In genomic region chr2:200966770-200967169, GRCh38 we compare ENCODE assay signal across 9 cellular contexts. TPM values are rescaled to one million over a fixed set of nuclear protein-coding genes. Genes with fewer than 3 reads are reported as not detected.
DNase-seq lines count a peak whose midpoint lies in the region; ATAC-seq and TF ChIP-seq lines count a peak whose summit lies in the region.
"Had no signal": no experiment of that assay in that cellular context is flagged by ENCODE, and none has a peak within 500 bp of the region (broad histone marks: within the 10 kb centered on the region; RNA-seq: fewer than 3 reads in every experiment).

No MANE protein-coding gene starts in this region.

- DNase-seq in COLO829 (ENCODE audit: low spot score) (peak; percentile 76), H9 (no peak), SK-MEL-5 (ENCODE audit: low read depth, low spot score) (peak; percentile 64), lung microvascular endothelial cell (ENCODE audit: low read depth in 2 of 2) (peak; percentile 19 to 77), NCI-H146 (lab: John Stamatoyannopoulos, UW) (no peak), putamen (ENCODE audit: low spot score) (no peak)
- no peak for DNase-seq in stimulated activated naive CD4-positive, alpha-beta T cell treated with Interleukin-2 at 50 U/mL for 16 hours (lab: John Stamatoyannopoulos, UW)

- H2BK20ac ChIP-seq in H9 (ENCODE audit: low read depth, low read length, poor library complexity, severe bottlenecking), result no peak overlapping the region

- no peaks in the 10 kb centered on the region for H3K9me3 Mint-ChIP-seq in H9
- H3K9me3 Mint-ChIP-seq: T-helper 1 cell treated with Interleukin-12 subunit alpha and Interleukin-12 subunit beta and Interleukin-4 antibody, amounts not matched to agents 30 μg/mL and 1 μg/mL, for 36 hours had no signal

- H3T11ph ChIP-seq in H9 (ENCODE audit: low read length), result no peak overlapping the region

- in situ Hi-C loops in SK-MEL-5 (cut with HindIII; ENCODE audit: low pct_unique_long_range_greater_than_20kb, low sequenced_read_pairs), result no loop called here

- no peak overlapping the region for H4K91ac ChIP-seq in H9 (ENCODE audit: insufficient read length, low read depth, low read length)

- no peak overlapping the region for H3K4ac ChIP-seq in H9 (ENCODE audit: low read depth, low read length)

- no peak overlapping the region for H3K23ac ChIP-seq in H9 (ENCODE audit: insufficient read length, low read depth, low read length)

- H3K79me1 ChIP-seq in H9 (ENCODE audit: insufficient read depth, low read depth, low read length, poor library complexity, severe bottlenecking), result no peaks in the 10 kb centered on the region

- peaks cover 2% of the 10 kb centered on the region; the same call in 1 of the 2 replicates for H3K79me2 ChIP-seq in H9 (ENCODE audit: insufficient read depth, low read length)

- H2AFZ ChIP-seq in H9 (ENCODE audit: low read length), result no peak overlapping the region

- no CpG with 5 or more reads among the region's 4 CpGs for WGBS in H9 (ENCODE audit: extremely low coverage, insufficient read length, low lambda C conversion rate)

- no peak overlapping the region; a peak in 1 of 5 replicates for H3K4me3 Mint-ChIP-seq in H9
- H3K4me3 Mint-ChIP-seq: T-helper 1 cell treated with Interleukin-12 subunit alpha and Interleukin-12 subunit beta and Interleukin-4 antibody, amounts not matched to agents 30 μg/mL and 1 μg/mL, for 36 hours had no signal

- no peak overlapping the region for H2AK5ac ChIP-seq in H9 (ENCODE audit: insufficient read length, low read length)

- TF ChIP-seq CTCF in H9 (conservative IDR thresholded peaks at IDR 0.05), result no peak

- peaks cover 4% of the 10 kb centered on the region for H3K23me2 ChIP-seq in H9 (ENCODE audit: insufficient read length, low read depth, low read length, poor library complexity, severe bottlenecking)

- no peak overlapping the region for H2BK120ac ChIP-seq in H9 (ENCODE audit: low read depth, low read length, poor library complexity, severe bottlenecking)

- H3K27me3 ChIP-seq in H9 (ENCODE audit: insufficient read depth, low read length), result no peaks in the 10 kb centered on the region

- H3K18ac ChIP-seq in H9 (ENCODE audit: insufficient read length, low read depth, low read length), result no peak overlapping the region

- no peaks in the 10 kb centered on the region for H3K27me3 Mint-ChIP-seq in H9 (ENCODE audit: low read depth)

- no peak overlapping the region for H3K4me2 ChIP-seq in H9 (ENCODE audit: insufficient read depth, insufficient read length, low read length)

- no peak overlapping the region for H3K56ac ChIP-seq in H9 (ENCODE audit: insufficient read length, low read depth, low read length)

- H3K36me3 Mint-ChIP-seq in H9 (ENCODE audit: insufficient read depth in 1 of 3, low read depth in 3 of 3), result peaks cover 0 to 7% (median 2%) of the 10 kb centered on the region in 3 experiments; a peak in 3 of 7 replicates

- H4K20me1 ChIP-seq in H9 (ENCODE audit: control insufficient read depth, insufficient read depth, insufficient read length), result no peaks in the 10 kb centered on the region

- H4K5ac ChIP-seq in H9 (ENCODE audit: insufficient read length, low read depth, low read length), result no peak overlapping the region

- peaks cover 2% of the 10 kb centered on the region; the same call in 1 of the 2 replicates for H3K4me1 ChIP-seq in H9 (ENCODE audit: insufficient read depth, low read length)

- H2BK5ac ChIP-seq in H9 (ENCODE audit: insufficient read length, low read length), result no peak overlapping the region

- no peak overlapping the region for H3K27ac ChIP-seq in H9 (ENCODE audit: insufficient read length, low read depth, low read length)

- peaks cover 26 to 30% of the 10 kb centered on the region in 2 experiments for H3K4me1 Mint-ChIP-seq in H9

- H4K8ac ChIP-seq in H9 (replicated peaks; ENCODE audit: insufficient read length, low read depth, low read length), result no peak overlapping the region

- H3K14ac ChIP-seq in H9 (ENCODE audit: insufficient read depth, low read length), result no peak overlapping the region

- ATAC-seq in HG02642 (IDR thresholded peaks at IDR 0.05; ENCODE audit: poor library complexity, unreplicated experiment), result no peak

- H3K9ac ChIP-seq in H9 (ENCODE audit: extremely low read depth, insufficient read length, low read length), result no peak overlapping the region

- H2BK15ac ChIP-seq in H9 (ENCODE audit: low read depth, low read length), result no peak overlapping the region

- no peak overlapping the region for H2BK12ac ChIP-seq in H9 (ENCODE audit: insufficient read length, low read depth, low read length)

- H3K27ac Mint-ChIP-seq in H9, result peak overlapping the region in 2 of 3 experiments; percentile 2 to 9; a peak in 2 of 7 replicates
- H3K27ac Mint-ChIP-seq: T-helper 1 cell treated with Interleukin-12 subunit alpha and Interleukin-12 subunit beta and Interleukin-4 antibody, amounts not matched to agents 30 μg/mL and 1 μg/mL, for 36 hours had no signal

- no peaks in the 10 kb centered on the region for H3K9me3 ChIP-seq in H9 (ENCODE audit: control insufficient read depth, low read depth, low read length)

RNA-seq across cellular contexts. Expression of gene ORC2, which starts 3.3 kb away (rescaled TPM):
- total RNA-seq in H9 (2021) (61.8 and 65.2 TPM in 2 replicates), lung microvascular endothelial cell (13.9 and 16.9 TPM in 2 replicates)
- 10.9 and 12.0 TPM in 2 replicates for total RNA-seq in SK-MEL-5 (2014; rRNA removed; shearing (Covaris generic))
- 6.4 and 9.3 TPM in 2 replicates for polyA plus RNA-seq in SK-MEL-5 (2015; cell fraction: cytosol; rRNA removed)
- polyA plus RNA-seq in SK-MEL-5 (2015; cell fraction: nucleus; rRNA removed), result 68.8 and 97.4 TPM in 2 replicates

Comparison
In these comparisons a context has a peak if more than half of its experiments do, and no peak if none do; other contexts are left out.
1. DNase-seq: peak in COLO829 (single experiment), SK-MEL-5 (single experiment) and lung microvascular endothelial cell (2 of 2); none in H9 (single experiment), NCI-H146 (single experiment), putamen (single experiment) and stimulated activated naive CD4-positive, alpha-beta T cell treated with Interleukin-2 at 50 U/mL for 16 hours (single experiment).